Comparison of ENCODE assay signal across 24 cellular contexts in the genomic region with DNA sequence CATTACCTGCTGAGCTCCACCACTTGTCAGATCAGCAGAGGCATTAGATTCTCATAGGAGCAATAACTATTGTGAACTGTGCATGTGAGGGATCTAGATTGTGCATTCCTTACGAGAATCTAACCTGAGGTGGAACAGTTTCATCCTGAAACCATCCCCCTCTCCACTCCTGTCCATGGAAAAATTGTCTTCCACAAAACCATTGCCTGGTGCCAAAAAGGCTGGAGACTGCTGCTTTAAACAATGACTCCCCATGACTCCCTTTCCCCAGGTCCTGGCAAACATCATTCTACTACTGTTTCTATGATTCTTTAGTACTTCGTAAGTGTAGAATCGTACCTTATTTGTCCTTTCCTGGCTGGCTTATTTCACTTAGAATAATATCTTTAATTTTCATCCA. TPM values are rescaled to one million over a fixed set of nuclear protein-coding genes. Genes with fewer than 3 reads are reported as not detected.
DNase-seq lines count a peak whose midpoint lies in the region; ATAC-seq, FAIRE-seq and TF ChIP-seq lines count a peak whose summit lies in the region.
"Had no signal": no experiment of that assay in that cellular context is flagged by ENCODE, and none has a peak within 500 bp of the region (broad histone marks: within the 10 kb centered on the region; RNA-seq: fewer than 3 reads in every experiment).

No MANE protein-coding gene starts in this region.

- no peaks in the 10 kb centered on the region for H3K4me1 ChIP-seq in CD4-positive, CD25-positive, alpha-beta regulatory T cell (ENCODE audit: control insufficient read depth, insufficient read depth, low read length, poor library complexity, severe bottlenecking)
- no peaks in the 10 kb centered on the region for H3K4me1 ChIP-seq in K562 (replicated peaks in 1 of 2; ENCODE audit: control insufficient read depth in 2 of 2, insufficient read depth in 2 of 2, low read length in 2 of 2)
- H3K4me1 ChIP-seq: A549, BE2C had no signal

- ATAC-seq in CD4-positive, CD25-positive, alpha-beta regulatory T cell (ENCODE audit: low read depth in 2 of 2) = no peak
- ATAC-seq in K562 = no peak
- no peak for ATAC-seq in activated T-cell treated with anti-CD3 and anti-CD28 coated beads, Interleukin-2, amount 50 U/mL, for 4 hours
- ATAC-seq in HG02981 (IDR thresholded peaks at IDR 0.05; ENCODE audit: unreplicated experiment) = no peak
- ATAC-seq: A549, GM23338, PC-3 had no signal

- no peak for TF ChIP-seq POLR2A in K562 (conservative IDR thresholded peaks at IDR 0.05)

- H2AFZ ChIP-seq in K562 (ENCODE audit: low read depth, low read length) = no peak overlapping the region
- H2AFZ ChIP-seq: GM23338 had no signal

- CTCF ChIA-PET in K562 (lab: Yijun Ruan, JAX; ENCODE audit: low intra/inter-chr PET ratio) = no interaction called here

- FAIRE-seq in K562 (lab: Jason Lieb, UNC) = peak; percentile 42
- FAIRE-seq: G401.6, GM18507 had no signal

- no peak overlapping the region for H3K27ac ChIP-seq in CD4-positive, CD25-positive, alpha-beta regulatory T cell (ENCODE audit: insufficient read depth, low read length, poor library complexity, severe bottlenecking)
- no peak overlapping the region for H3K27ac ChIP-seq in K562 (ENCODE audit: extremely low read depth, low read depth, low read length)
- H3K27ac ChIP-seq: A549 had no signal

- no peak for TF ChIP-seq EP300 in K562 (IDR thresholded peaks at IDR 0.05; ENCODE audit: low read length)

- no peak for TF ChIP-seq RAD21 in K562 (CRISPR knock-in tag; conservative IDR thresholded peaks at IDR 0.05 in 1 of 2, IDR thresholded peaks at IDR 0.05 in 1 of 2)

- H3K9me3 Mint-ChIP-seq in CD4-positive, CD25-positive, alpha-beta regulatory T cell = no peaks in the 10 kb centered on the region
- H3K9me3 Mint-ChIP-seq in endothelial cell (ENCODE audit: unreplicated experiment) = no peaks in the 10 kb centered on the region
- no peaks in the 10 kb centered on the region for H3K9me3 Mint-ChIP-seq in activated T-cell treated with anti-CD3 and anti-CD28 coated beads, Interleukin-2, amount 50 U/mL, for 4 hours
- H3K9me3 Mint-ChIP-seq: GM23338 had no signal

- no peaks in the 10 kb centered on the region for H3K27me3 Mint-ChIP-seq in CD4-positive, CD25-positive, alpha-beta regulatory T cell
- no peaks in the 10 kb centered on the region for H3K27me3 Mint-ChIP-seq in endothelial cell (ENCODE audit: unreplicated experiment)
- H3K27me3 Mint-ChIP-seq in activated T-cell treated with anti-CD3 and anti-CD28 coated beads, Interleukin-2, amount 50 U/mL, for 4 hours (ENCODE audit: low read depth) = no peaks in the 10 kb centered on the region

- no peaks in the 10 kb centered on the region for H3K79me2 ChIP-seq in K562 (ENCODE audit: control insufficient read depth, insufficient read depth, low read length)

- no TSS peak for BruUV-seq in K562 (replicated peaks; lab: Mats Ljungman, UMichigan)

- no peaks in the 10 kb centered on the region for H3K27me3 ChIP-seq in CD4-positive, CD25-positive, alpha-beta regulatory T cell (ENCODE audit: control insufficient read depth, insufficient read depth, low read length)
- no peaks in the 10 kb centered on the region for H3K27me3 ChIP-seq in K562 (ENCODE audit: control insufficient read depth in 2 of 2, insufficient read depth in 2 of 2, low read length in 2 of 2)
- H3K27me3 ChIP-seq: BE2C had no signal

- H3K4me2 ChIP-seq in K562 (ENCODE audit: insufficient read depth, low read length) = no peak overlapping the region
- H3K4me2 ChIP-seq: A549, GM23338 had no signal

- TF ChIP-seq CTCF in K562 (IDR thresholded peaks at IDR 0.05 in 2 of 3, conservative IDR thresholded peaks at IDR 0.05 in 1 of 3; ENCODE audit: insufficient read depth in 2 of 3, low read depth in 1 of 3, low read length in 3 of 3) (no peak), endothelial cell (IDR thresholded peaks at IDR 0.05; ENCODE audit: unreplicated experiment) (no peak)

- intact Hi-C loops in K562 (cut with micrococcal nuclease) = no loop called here

- no peak overlapping the region for H3K4me3 ChIP-seq in CD4-positive, CD25-positive, alpha-beta regulatory T cell (ENCODE audit: low read depth, low read length)
- H3K4me3 ChIP-seq in K562 = no peak overlapping the region
- H3K4me3 ChIP-seq: A549, GM23338 had no signal

- 89% methylated on average over 3 of the region's 3 CpGs for WGBS in K562 (ENCODE audit: insufficient coverage, low coverage, missing lambda C conversion rate)

- peaks cover 33% of the 10 kb centered on the region for H3K36me3 Mint-ChIP-seq in CD4-positive, CD25-positive, alpha-beta regulatory T cell
- peaks cover 22% of the 10 kb centered on the region for H3K36me3 Mint-ChIP-seq in endothelial cell (ENCODE audit: low read depth, unreplicated experiment)
- H3K36me3 Mint-ChIP-seq in activated T-cell treated with anti-CD3 and anti-CD28 coated beads, Interleukin-2, amount 50 U/mL, for 4 hours (ENCODE audit: insufficient read depth) = peaks cover 19% of the 10 kb centered on the region

- H3K9me1 ChIP-seq in K562 (ENCODE audit: control insufficient read depth, insufficient read depth, low read length) = no peaks in the 10 kb centered on the region

- H4K20me1 ChIP-seq in K562 (replicated peaks; ENCODE audit: control insufficient read depth, insufficient read depth, low read length) = no peaks in the 10 kb centered on the region

- H3K27ac Mint-ChIP-seq in CD4-positive, CD25-positive, alpha-beta regulatory T cell = peak overlapping the region in 2 of 3 donors; percentile 29 to 36
- peak overlapping the region; percentile 52 for H3K27ac Mint-ChIP-seq in endothelial cell (ENCODE audit: unreplicated experiment)

- H3K4me3 Mint-ChIP-seq in CD4-positive, CD25-positive, alpha-beta regulatory T cell = no peak overlapping the region
- no peak overlapping the region for H3K4me3 Mint-ChIP-seq in endothelial cell (ENCODE audit: unreplicated experiment)
- H3K4me3 Mint-ChIP-seq in activated T-cell treated with anti-CD3 and anti-CD28 coated beads, Interleukin-2, amount 50 U/mL, for 4 hours = no peak overlapping the region
- H3K4me3 Mint-ChIP-seq: GM23338 had no signal

- H3K9me3 ChIP-seq in CD4-positive, CD25-positive, alpha-beta regulatory T cell (ENCODE audit: control insufficient read depth in 2 of 2, low read length in 2 of 2) = no peaks in the 10 kb centered on the region
- H3K9me3 ChIP-seq in K562 (replicated peaks; ENCODE audit: control insufficient read depth, insufficient read depth, low read depth, low read length) = no peaks in the 10 kb centered on the region
- H3K9me3 ChIP-seq: A549, BE2C had no signal

- no peak overlapping the region for H3K9ac ChIP-seq in K562 (ENCODE audit: insufficient read depth in 1 of 2, low read depth in 2 of 2, low read length in 2 of 2)

- peaks cover 0 to 8% (median 6%) of the 10 kb centered on the region in 4 donors for H3K4me1 Mint-ChIP-seq in CD4-positive, CD25-positive, alpha-beta regulatory T cell
- no peaks in the 10 kb centered on the region for H3K4me1 Mint-ChIP-seq in endothelial cell (ENCODE audit: unreplicated experiment)
- no peaks in the 10 kb centered on the region for H3K4me1 Mint-ChIP-seq in activated T-cell treated with anti-CD3 and anti-CD28 coated beads, Interleukin-2, amount 50 U/mL, for 4 hours (ENCODE audit: low read depth)
- H3K4me1 Mint-ChIP-seq: GM23338 had no signal

- in situ Hi-C loops in K562 (cut with MboI) = no loop called here

- DNase-seq in CD4-positive, CD25-positive, alpha-beta regulatory T cell = no peak
- DNase-seq in COR-L47 (lab: John Stamatoyannopoulos, UW) = peak; percentile 63
- no peak for DNase-seq in K562 (ENCODE audit: extremely low read depth in 1 of 4, low spot score in 3 of 4)
- no peak for DNase-seq in endothelial cell (ENCODE audit: low spot score)
- DNase-seq in T-helper 1 cell = no peak
- no peak for DNase-seq in activated T-cell treated with anti-CD3 and anti-CD28 coated beads, Interleukin-2, amount 50 U/mL, for 4 hours
- no peak for DNase-seq in DMS79 treated with DMSO at 0.1 percent for 48 hours (lab: John Stamatoyannopoulos, UW)
- DNase-seq: BE2C, Calu3, DMS153, HCEC 1CT, KBM-7, NCI-H1092, NCI-H1436, NCI-H2029, NCI-H2171 treated with DMSO at 0.1 percent for 48 hours, NCI-H524 treated with DMSO at 0.1 percent for 48 hours, PC-3, Right ventricle myocardium superior had no signal

- POLR2A ChIA-PET in K562 (lab: Yijun Ruan, JAX) = interaction anchor here (1.8 kb wide), 1 partner anchor 10 kb away, joined by 8 read pairs; the partner anchor contains the start of gene DYNLRB1

- peaks cover 43% of the 10 kb centered on the region for H3K36me3 ChIP-seq in CD4-positive, CD25-positive, alpha-beta regulatory T cell (ENCODE audit: control insufficient read depth, insufficient read depth, low read length)
- H3K36me3 ChIP-seq in K562 (ENCODE audit: control insufficient read depth, insufficient read depth, low read length) = peaks cover 66% of the 10 kb centered on the region

RNA-seq across cellular contexts. Expression of gene DYNLRB1, which starts 9.7 kb away (rescaled TPM):
- 82.6 TPM for total RNA-seq in CD4-positive, CD25-positive, alpha-beta regulatory T cell
- polyA plus RNA-seq in CD4-positive, CD25-positive, alpha-beta regulatory T cell = 100 to 1,000 TPM; 317 to 369 (median 354) TPM
- 29.4 and 46.8 TPM in 2 replicates for total RNA-seq in K562 (2011; cell fraction: chromatin; rRNA removed; ENCODE audit: low replicate concordance)
- total RNA-seq in K562 (2011; cell fraction: nucleolus; rRNA removed) = 35.2 and 36.5 TPM in 2 replicates
- total RNA-seq in K562 (2011; cell fraction: nucleoplasm; rRNA removed) = 46.4 and 65.1 TPM in 2 replicates
- total RNA-seq in K562 (2014; rRNA removed) (101 and 142 TPM in 2 replicates), K562 (2014; rRNA removed; fragmentation: Illumina TruSeq; extraction: Trizol) (87.3 and 121 TPM in 2 replicates), K562 (2015; rRNA removed; fragmentation: Illumina TruSeq; extraction: Trizol) (135 and 145 TPM in 2 replicates), K562 (2021) (85.4 and 90.1 TPM in 2 replicates), endothelial cell (ENCODE audit: unreplicated experiment) (96.8 TPM)
- polyA plus RNA-seq in K562 (2011; rRNA removed) (80.2 and 113 TPM in 2 replicates), K562 (2014; fragmentation: Illumina TruSeq; extraction: Trizol) (286 and 358 TPM in 2 replicates), K562 (2014; fragmentation: Nextera tagmentation; extraction: Ambion mirVana) (100 to 1,000 TPM; 172 to 191 TPM), K562 (2014; rRNA removed) (48.7 and 59.0 TPM in 2 replicates)
- polyA plus RNA-seq in K562 (2011; cell fraction: cytosol; rRNA removed) = 151 and 166 TPM in 2 replicates
- polyA plus RNA-seq in K562 (2011; cell fraction: nucleus; rRNA removed) = 83.7 and 95.9 TPM in 2 replicates
- polyA plus RNA-seq in K562 (2012) = 237 and 280 TPM in 2 replicates
- polyA minus RNA-seq in K562 (2011; rRNA and poly(A)+ RNA removed) = 99.1 and 105 TPM in 2 replicates
- 62.2 and 65.4 TPM in 2 replicates for polyA minus RNA-seq in K562 (2011; cell fraction: cytosol; rRNA and poly(A)+ RNA removed)
- 17.4 and 27.9 TPM in 2 replicates for polyA minus RNA-seq in K562 (2011; cell fraction: nucleus; rRNA and poly(A)+ RNA removed)
- 100 to 1,000 TPM; 103 to 116 (median 112) TPM for total RNA-seq in activated T-cell treated with anti-CD3 and anti-CD28 coated beads, Interleukin-2, amount 50 U/mL, for 4 hours

RNA-seq across cellular contexts. Expression of gene MAP1LC3A, which starts 52.0 kb away (rescaled TPM):
- total RNA-seq in CD4-positive, CD25-positive, alpha-beta regulatory T cell = 23.9 TPM
- polyA plus RNA-seq in CD4-positive, CD25-positive, alpha-beta regulatory T cell = 10 to 100 TPM in 1 of 4 donors, 1 to 10 TPM in 3; 3.9 to 11.5 (median 5.4) TPM
- not detected in 2 replicates for total RNA-seq in K562 (2011; cell fraction: chromatin; rRNA removed; ENCODE audit: low replicate concordance)
- not detected in 2 replicates for total RNA-seq in K562 (2011; cell fraction: nucleolus; rRNA removed)
- total RNA-seq in K562 (2011; cell fraction: nucleoplasm; rRNA removed) = not detected in 2 replicates
- total RNA-seq in K562 (2014; rRNA removed) = 0.27 TPM in 1 of 2 replicates, not detected in the other
- total RNA-seq in K562 (2014; rRNA removed; fragmentation: Illumina TruSeq; extraction: Trizol) = not detected in 2 replicates
- not detected in 2 replicates for total RNA-seq in K562 (2015; rRNA removed; fragmentation: Illumina TruSeq; extraction: Trizol)
- total RNA-seq in K562 (2021) = 0.22 and 0.38 TPM in 2 replicates
- polyA plus RNA-seq in K562 (2011; rRNA removed) = not detected in 2 replicates
- polyA plus RNA-seq in K562 (2011; cell fraction: cytosol; rRNA removed) = not detected in 2 replicates
- polyA plus RNA-seq in K562 (2011; cell fraction: nucleus; rRNA removed) = not detected in 2 replicates
- 0.07 and 0.57 TPM in 2 replicates for polyA plus RNA-seq in K562 (2012)
- not detected in 2 replicates for polyA plus RNA-seq in K562 (2014; fragmentation: Illumina TruSeq; extraction: Trizol)
- polyA plus RNA-seq in K562 (2014; fragmentation: Nextera tagmentation; extraction: Ambion mirVana) = not detected
- polyA plus RNA-seq in K562 (2014; rRNA removed) = 0.28 TPM in 1 of 2 replicates, not detected in the other
- not detected in 2 replicates for polyA minus RNA-seq in K562 (2011; rRNA and poly(A)+ RNA removed)
- polyA minus RNA-seq in K562 (2011; cell fraction: cytosol; rRNA and poly(A)+ RNA removed) = not detected in 2 replicates
- polyA minus RNA-seq in K562 (2011; cell fraction: nucleus; rRNA and poly(A)+ RNA removed) = not detected in 2 replicates
- total RNA-seq in endothelial cell (ENCODE audit: unreplicated experiment) = 33.6 TPM
- 1 to 10 TPM in 2 of 3 donors, under 1 TPM in 1; 0.55 to 1.3 (median 1.2) TPM for total RNA-seq in activated T-cell treated with anti-CD3 and anti-CD28 coated beads, Interleukin-2, amount 50 U/mL, for 4 hours

Comparison
In these comparisons a context has a peak if more than half of its experiments do, and no peak if none do; other contexts are left out.
1. RNA of gene MAP1LC3A, which starts 52.0 kb away (total RNA-seq): 33.6 TPM in endothelial cell (single experiment) and 23.9 TPM in CD4-positive, CD25-positive, alpha-beta regulatory T cell (single experiment); 0.55 to 1.3 TPM in activated T-cell treated with anti-CD3 and anti-CD28 coated beads, Interleukin-2, amount 50 U/mL, for 4 hours and 0.22 to 0.38 TPM in K562; every median in the first group is over 10 times any median in the second.